In the genomic region with DNA sequence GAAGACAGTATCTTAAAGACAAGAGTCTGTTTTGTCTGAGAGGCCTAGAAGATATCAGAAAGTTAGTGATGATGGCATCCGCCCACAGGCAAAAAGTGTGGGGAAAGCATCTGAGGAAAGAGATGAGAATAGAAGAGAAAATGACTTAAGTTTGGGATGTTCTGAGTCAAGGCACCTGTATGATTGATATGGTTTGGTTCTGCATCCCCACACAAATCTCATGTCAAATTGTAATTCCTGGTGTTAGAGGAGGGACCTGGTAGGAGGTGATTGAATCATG, we compare ENCODE assay signal across 18 cellular contexts.
"Had no signal": no experiment of that assay in that cellular context is flagged by ENCODE, and none has a peak within 500 bp of the region (broad histone marks: within the 10 kb centered on the region; RNA-seq: fewer than 3 reads in every experiment).

No MANE protein-coding gene starts in this region.

- H3K4me1 Mint-ChIP-seq: memory B cell had no signal

- H3K27ac ChIP-seq: coronary artery, dorsolateral prefrontal cortex, lower lobe of right lung had no signal

- H3K36me3 Mint-ChIP-seq: memory B cell had no signal

- ATAC-seq: left colon, left lobe of liver, lower lobe of right lung had no signal

- H3K9me3 ChIP-seq: esophagus muscularis mucosa, gastrocnemius medialis, lower lobe of right lung had no signal

- H3K27ac Mint-ChIP-seq: memory B cell had no signal

- H3K4me3 Mint-ChIP-seq: memory B cell had no signal

- H3K4me3 ChIP-seq: coronary artery, dorsolateral prefrontal cortex, esophagus muscularis mucosa, gastrocnemius medialis, heart right ventricle, lower lobe of right lung had no signal

- DNase-seq: dermis blood vessel endothelial cell; dorsolateral prefrontal cortex; effector CD4-positive, alpha-beta T cell; effector memory CD4-positive, alpha-beta T cell; foreskin melanocyte; glutamatergic neuron; heart right ventricle; hippocampal formation; kidney; kidney glomerular epithelial cell; left colon; lower lobe of right lung; midbrain had no signal

- H3K27me3 ChIP-seq: esophagus muscularis mucosa, gastrocnemius medialis had no signal

- H3K36me3 ChIP-seq: esophagus muscularis mucosa, gastrocnemius medialis, heart right ventricle, lower lobe of right lung had no signal
